14 cellular contexts compared by ENCODE assay signal in the genomic region with DNA sequence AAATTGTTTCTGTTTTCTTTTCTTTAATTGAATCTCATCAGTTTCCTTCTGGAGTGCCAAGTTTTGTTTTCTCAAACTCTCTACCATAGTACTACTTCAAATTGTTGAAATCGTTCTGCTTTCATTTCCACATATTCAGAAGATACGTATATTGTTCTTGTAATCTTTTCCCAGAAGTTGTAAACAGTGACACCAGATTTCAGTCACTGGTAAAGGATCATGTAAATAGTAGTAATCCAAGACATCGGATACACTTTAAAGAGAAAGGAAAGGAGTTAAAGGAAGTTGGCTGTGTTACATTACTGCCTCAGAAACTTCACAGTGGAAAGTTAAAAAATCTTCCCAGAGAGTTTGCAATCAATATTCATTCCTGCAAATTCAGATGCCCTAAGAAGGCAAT.
DNase-seq lines count a peak whose midpoint lies in the region; ATAC-seq, FAIRE-seq and TF ChIP-seq lines count a peak whose summit lies in the region.
"Had no signal": no experiment of that assay in that cellular context is flagged by ENCODE, and none has a peak within 500 bp of the region (broad histone marks: within the 10 kb centered on the region; RNA-seq: fewer than 3 reads in every experiment).

No MANE protein-coding gene starts in this region.

- H3K4me1 Mint-ChIP-seq in neural crest cell, result peaks cover 56% of the 10 kb centered on the region

- POLR2A ChIA-PET in endothelial cell of umbilical vein (lab: Charles Lee), result no interaction called here

- peak overlapping the region; percentile 21 for H3K27ac Mint-ChIP-seq in neural crest cell (ENCODE audit: unreplicated experiment)
- H3K27ac Mint-ChIP-seq: activated CD8-positive, alpha-beta memory T cell treated with anti-CD3 and anti-CD28 coated beads, Interleukin-2, amount 10 ng/mL, durations not matched to agents 7 days and 5 days; T-helper 2 cell treated with Interferon-gamma antibody and Interleukin-4, amounts not matched to agents 5 μg/mL and 100 μg/mL, for 36 hours had no signal

- CTCF ChIA-PET in endothelial cell of umbilical vein (lab: Charles Lee), result no interaction called here

- DNase-seq in right atrium auricular region (ENCODE audit: low spot score) (no peak), Right ventricle myocardium superior (no peak), endothelial cell of umbilical vein (ENCODE audit: low read depth, low spot score) (peak; percentile 72), neural crest cell (ENCODE audit: low read depth, low spot score) (no peak), vagina (ENCODE audit: extremely low spot score in 2 of 2) (no peak), NCI-H2196 treated with DMSO at 0.1 percent for 48 hours (lab: John Stamatoyannopoulos, UW; ENCODE audit: unreplicated experiment) (no peak), GM12892 (ENCODE audit: insufficient read length) (no peak)
- DNase-seq: activated CD8-positive, alpha-beta memory T cell treated with anti-CD3 and anti-CD28 coated beads, Interleukin-2, amount 10 ng/mL, durations not matched to agents 7 days and 5 days; mesendoderm; NCI-H2029; OCI-M1 had no signal

- intact Hi-C loops in Right ventricle myocardium superior (cut with DNase I), result no loop called here
- intact Hi-C loops in endothelial cell of umbilical vein (cut with micrococcal nuclease), result loop anchor here (2.0 kb wide), 2 partner anchors 22 to 280 kb away; no protein-coding TSS in a partner anchor
- intact Hi-C loops in vagina (cut with DNase I), result no loop called here

- ATAC-seq in Right ventricle myocardium superior (ENCODE audit: poor library complexity), result no peak
- ATAC-seq in HG03280 (IDR thresholded peaks at IDR 0.05; ENCODE audit: unreplicated experiment), result no peak
- ATAC-seq: activated CD8-positive, alpha-beta memory T cell treated with anti-CD3 and anti-CD28 coated beads, Interleukin-2, amount 10 ng/mL, durations not matched to agents 7 days and 5 days had no signal

- dilution Hi-C loops in endothelial cell of umbilical vein (cut with MboI; ENCODE audit: extremely low pct_ligation_motif_present, low sequenced_read_pairs), result no loop called here

- H3K9me3 ChIP-seq in right atrium auricular region (no peaks in the 10 kb centered on the region), endothelial cell of umbilical vein (replicated peaks; ENCODE audit: control insufficient read depth, insufficient read depth, low read length) (no peaks in the 10 kb centered on the region), vagina (no peaks in the 10 kb centered on the region)

- FAIRE-seq in endothelial cell of umbilical vein (lab: Jason Lieb, UNC) (no peak), GM12892 (lab: Jason Lieb, UNC) (no peak)
- FAIRE-seq: H1 had no signal

- BruUV-seq in endothelial cell of umbilical vein (replicated peaks; lab: Mats Ljungman, UMichigan), result no TSS peak

- TF ChIP-seq POLR2A in endothelial cell of umbilical vein (IDR thresholded peaks at IDR 0.05; ENCODE audit: low read depth, low read length) (no peak), vagina (IDR thresholded peaks at IDR 0.05) (no peak), GM12892 (IDR thresholded peaks at IDR 0.05; ENCODE audit: low read depth, low read length) (no peak)

- H3K9me1 ChIP-seq in endothelial cell of umbilical vein (replicated peaks; ENCODE audit: control insufficient read depth, extremely low read depth, insufficient read depth, low read length), result no peaks in the 10 kb centered on the region

- H3K36me3 Mint-ChIP-seq in neural crest cell (ENCODE audit: low read depth), result peaks cover 11% of the 10 kb centered on the region

- H4K20me1 ChIP-seq in endothelial cell of umbilical vein (replicated peaks; ENCODE audit: control insufficient read depth, extremely low read depth, insufficient read depth, low read length), result no peaks in the 10 kb centered on the region

- TF ChIP-seq CTCF in right atrium auricular region (IDR thresholded peaks at IDR 0.05) (no peak), endothelial cell of umbilical vein (IDR thresholded peaks at IDR 0.05; ENCODE audit: extremely low read depth in 1 of 2, insufficient read depth in 1 of 2, low read depth in 1 of 2, low read length in 2 of 2) (no peak), neural crest cell (conservative IDR thresholded peaks at IDR 0.05) (no peak), vagina (IDR thresholded peaks at IDR 0.05) (no peak)

- no peaks in the 10 kb centered on the region for H3K27me3 ChIP-seq in right atrium auricular region
- H3K27me3 ChIP-seq in endothelial cell of umbilical vein (ENCODE audit: control insufficient read depth in 2 of 2, insufficient read depth in 2 of 2, low read length in 2 of 2), result no peaks in the 10 kb centered on the region
- H3K27me3 ChIP-seq in vagina, result no peaks in the 10 kb centered on the region

- H3K4me3 ChIP-seq in right atrium auricular region, result peak overlapping the region in 1 of 2 donors; percentile 2
- peak overlapping the region in 1 of 3 experiments; percentile 14 for H3K4me3 ChIP-seq in endothelial cell of umbilical vein (replicated peaks in 1 of 3; ENCODE audit: insufficient read depth in 1 of 3, low read depth in 1 of 3, low read length in 3 of 3)
- H3K4me3 ChIP-seq in vagina, result peak overlapping the region in 1 of 2 donors; percentile 11

- H3K27ac ChIP-seq in right atrium auricular region, result peak overlapping the region; percentile 71 to 72
- H3K27ac ChIP-seq in endothelial cell of umbilical vein (ENCODE audit: insufficient read depth, low read depth, low read length), result peak overlapping the region; percentile 99
- H3K27ac ChIP-seq in vagina, result peak overlapping the region; percentile 64

- peak overlapping the region; percentile 24 for H2AFZ ChIP-seq in endothelial cell of umbilical vein (ENCODE audit: low read depth, low read length)

- H3K4me1 ChIP-seq in right atrium auricular region (peaks cover 0 to 63% of the 10 kb centered on the region in 2 donors), endothelial cell of umbilical vein (ENCODE audit: control insufficient read depth, extremely low read depth, insufficient read depth, low read length) (peaks cover 75% of the 10 kb centered on the region), vagina (peaks cover 51% of the 10 kb centered on the region)

- peaks cover 2% of the 10 kb centered on the region for H3K9me3 Mint-ChIP-seq in neural crest cell
- H3K9me3 Mint-ChIP-seq: T-helper 2 cell treated with Interferon-gamma antibody and Interleukin-4, amounts not matched to agents 5 μg/mL and 100 μg/mL, for 36 hours had no signal

- peak overlapping the region; percentile 89 for H3K4me2 ChIP-seq in endothelial cell of umbilical vein (ENCODE audit: insufficient read depth, low read length)

- H3K79me2 ChIP-seq in endothelial cell of umbilical vein (ENCODE audit: control insufficient read depth, insufficient read depth, low read length), result peaks cover 2% of the 10 kb centered on the region

- H3K27me3 Mint-ChIP-seq in neural crest cell (ENCODE audit: low read depth), result peaks cover 18% of the 10 kb centered on the region
- H3K27me3 Mint-ChIP-seq: activated CD8-positive, alpha-beta memory T cell treated with anti-CD3 and anti-CD28 coated beads, Interleukin-2, amount 10 ng/mL, durations not matched to agents 7 days and 5 days had no signal

- peak overlapping the region; percentile 17 for H3K9ac ChIP-seq in endothelial cell of umbilical vein (replicated peaks; ENCODE audit: extremely low read depth, insufficient read depth, low read length)

- no peak overlapping the region for H3K4me3 Mint-ChIP-seq in neural crest cell
- H3K4me3 Mint-ChIP-seq: activated CD8-positive, alpha-beta memory T cell treated with anti-CD3 and anti-CD28 coated beads, Interleukin-2, amount 10 ng/mL, durations not matched to agents 7 days and 5 days; T-helper 2 cell treated with Interferon-gamma antibody and Interleukin-4, amounts not matched to agents 5 μg/mL and 100 μg/mL, for 36 hours had no signal

- no peaks in the 10 kb centered on the region for H3K36me3 ChIP-seq in right atrium auricular region
- H3K36me3 ChIP-seq in endothelial cell of umbilical vein (ENCODE audit: control insufficient read depth in 2 of 2, extremely low read depth in 1 of 2, insufficient read depth in 2 of 2, low read length in 2 of 2), result no peaks in the 10 kb centered on the region
- H3K36me3 ChIP-seq in vagina, result no peaks in the 10 kb centered on the region

TF ChIP-seq in endothelial cell of umbilical vein, 7 proteins besides CTCF, POLR2A, EP300 and RAD21:
- TF ChIP-seq FOS (IDR thresholded peaks at IDR 0.05; ENCODE audit: borderline replicate concordance, insufficient read depth, low read length) (no peak), GATA2 (IDR thresholded peaks at IDR 0.05; ENCODE audit: insufficient read depth, insufficient read length, low read depth, low read length) (no peak), MYC (IDR thresholded peaks at IDR 0.05; ENCODE audit: low read depth, low read length) (no peak), POLR2AphosphoS5 (IDR thresholded peaks at IDR 0.05; ENCODE audit: insufficient read depth, low read depth, low read length) (no peak), EZH2 (IDR thresholded peaks at IDR 0.05; ENCODE audit: borderline replicate concordance, low read depth, low read length, severe bottlenecking) (no peak), JUN (IDR thresholded peaks at IDR 0.05; ENCODE audit: borderline replicate concordance, insufficient read depth, insufficient read length, low read depth) (no peak)
- TF ChIP-seq, protein P1, sequence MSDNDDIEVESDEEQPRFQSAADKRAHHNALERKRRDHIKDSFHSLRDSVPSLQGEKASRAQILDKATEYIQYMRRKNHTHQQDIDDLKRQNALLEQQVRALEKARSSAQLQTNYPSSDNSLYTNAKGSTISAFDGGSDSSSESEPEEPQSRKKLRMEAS (IDR thresholded peaks at IDR 0.05; ENCODE audit: insufficient read depth, insufficient read length), result no peak
